1 cellular context compared by ENCODE assay signal in genomic region chr17:1716076-1716911, GRCh38.
TF ChIP-seq lines count a peak whose summit lies in the region.

No MANE protein-coding gene starts in this region.

TF ChIP-seq in WTC11, 78 proteins besides CTCF, POLR2A, EP300 and RAD21 (continued from another document):
- TF ChIP-seq AR (CRISPR knock-in tag; IDR thresholded peaks at IDR 0.05) = no peak
- TF ChIP-seq ETV6 (CRISPR knock-in tag; IDR thresholded peaks at IDR 0.05) = 0 out of 2 replicates have a peak, but pooled peaks have one; percentile 22
- no peak for TF ChIP-seq JUN (CRISPR knock-in tag; IDR thresholded peaks at IDR 0.05)
- no peak for TF ChIP-seq FOXJ3 (CRISPR knock-in tag; IDR thresholded peaks at IDR 0.05; ENCODE audit: borderline replicate concordance)
- TF ChIP-seq ATF1 (CRISPR knock-in tag; IDR thresholded peaks at IDR 0.05) = no peak
- TF ChIP-seq ZBTB21 (CRISPR knock-in tag; IDR thresholded peaks at IDR 0.05; ENCODE audit: borderline replicate concordance) = peak; percentile 67; the same call in 1 of the 2 replicates
- TF ChIP-seq ZNF232 (CRISPR knock-in tag; IDR thresholded peaks at IDR 0.05) = no peak
- peak; percentile 21; the same call in 1 of the 2 replicates for TF ChIP-seq PRDM15 (CRISPR knock-in tag; IDR thresholded peaks at IDR 0.05)
- peak; percentile 100 for TF ChIP-seq NFYB (CRISPR knock-in tag; conservative IDR thresholded peaks at IDR 0.05; ENCODE audit: low read depth)
- TF ChIP-seq RELA (CRISPR knock-in tag; IDR thresholded peaks at IDR 0.05; ENCODE audit: borderline replicate concordance) = no peak
- TF ChIP-seq, protein P1, sequence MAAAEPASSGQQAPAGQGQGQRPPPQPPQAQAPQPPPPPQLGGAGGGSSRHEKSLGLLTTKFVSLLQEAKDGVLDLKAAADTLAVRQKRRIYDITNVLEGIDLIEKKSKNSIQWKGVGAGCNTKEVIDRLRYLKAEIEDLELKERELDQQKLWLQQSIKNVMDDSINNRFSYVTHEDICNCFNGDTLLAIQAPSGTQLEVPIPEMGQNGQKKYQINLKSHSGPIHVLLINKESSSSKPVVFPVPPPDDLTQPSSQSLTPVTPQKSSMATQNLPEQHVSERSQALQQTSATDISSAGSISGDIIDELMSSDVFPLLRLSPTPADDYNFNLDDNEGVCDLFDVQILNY (CRISPR knock-in tag; IDR thresholded peaks at IDR 0.05) = no peak
- TF ChIP-seq IRF1 (CRISPR knock-in tag; IDR thresholded peaks at IDR 0.05) = 0 out of 2 replicates have a peak, but pooled peaks have one; percentile 28
- peak; percentile 91 for TF ChIP-seq FOXK1 (CRISPR knock-in tag; IDR thresholded peaks at IDR 0.05)
- TF ChIP-seq, protein P2, sequence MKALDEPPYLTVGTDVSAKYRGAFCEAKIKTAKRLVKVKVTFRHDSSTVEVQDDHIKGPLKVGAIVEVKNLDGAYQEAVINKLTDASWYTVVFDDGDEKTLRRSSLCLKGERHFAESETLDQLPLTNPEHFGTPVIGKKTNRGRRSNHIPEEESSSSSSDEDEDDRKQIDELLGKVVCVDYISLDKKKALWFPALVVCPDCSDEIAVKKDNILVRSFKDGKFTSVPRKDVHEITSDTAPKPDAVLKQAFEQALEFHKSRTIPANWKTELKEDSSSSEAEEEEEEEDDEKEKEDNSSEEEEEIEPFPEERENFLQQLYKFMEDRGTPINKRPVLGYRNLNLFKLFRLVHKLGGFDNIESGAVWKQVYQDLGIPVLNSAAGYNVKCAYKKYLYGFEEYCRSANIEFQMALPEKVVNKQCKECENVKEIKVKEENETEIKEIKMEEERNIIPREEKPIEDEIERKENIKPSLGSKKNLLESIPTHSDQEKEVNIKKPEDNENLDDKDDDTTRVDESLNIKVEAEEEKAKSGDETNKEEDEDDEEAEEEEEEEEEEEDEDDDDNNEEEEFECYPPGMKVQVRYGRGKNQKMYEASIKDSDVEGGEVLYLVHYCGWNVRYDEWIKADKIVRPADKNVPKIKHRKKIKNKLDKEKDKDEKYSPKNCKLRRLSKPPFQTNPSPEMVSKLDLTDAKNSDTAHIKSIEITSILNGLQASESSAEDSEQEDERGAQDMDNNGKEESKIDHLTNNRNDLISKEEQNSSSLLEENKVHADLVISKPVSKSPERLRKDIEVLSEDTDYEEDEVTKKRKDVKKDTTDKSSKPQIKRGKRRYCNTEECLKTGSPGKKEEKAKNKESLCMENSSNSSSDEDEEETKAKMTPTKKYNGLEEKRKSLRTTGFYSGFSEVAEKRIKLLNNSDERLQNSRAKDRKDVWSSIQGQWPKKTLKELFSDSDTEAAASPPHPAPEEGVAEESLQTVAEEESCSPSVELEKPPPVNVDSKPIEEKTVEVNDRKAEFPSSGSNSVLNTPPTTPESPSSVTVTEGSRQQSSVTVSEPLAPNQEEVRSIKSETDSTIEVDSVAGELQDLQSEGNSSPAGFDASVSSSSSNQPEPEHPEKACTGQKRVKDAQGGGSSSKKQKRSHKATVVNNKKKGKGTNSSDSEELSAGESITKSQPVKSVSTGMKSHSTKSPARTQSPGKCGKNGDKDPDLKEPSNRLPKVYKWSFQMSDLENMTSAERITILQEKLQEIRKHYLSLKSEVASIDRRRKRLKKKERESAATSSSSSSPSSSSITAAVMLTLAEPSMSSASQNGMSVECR (CRISPR knock-in tag; IDR thresholded peaks at IDR 0.05; ENCODE audit: borderline replicate concordance) = peak; percentile 95; the same call in 1 of the 2 replicates
- TF ChIP-seq FOXP1 (CRISPR knock-in tag; IDR thresholded peaks at IDR 0.05; ENCODE audit: borderline replicate concordance) = no peak
- no peak for TF ChIP-seq ZNF121 (CRISPR knock-in tag; IDR thresholded peaks at IDR 0.05)
- TF ChIP-seq, protein P3, sequence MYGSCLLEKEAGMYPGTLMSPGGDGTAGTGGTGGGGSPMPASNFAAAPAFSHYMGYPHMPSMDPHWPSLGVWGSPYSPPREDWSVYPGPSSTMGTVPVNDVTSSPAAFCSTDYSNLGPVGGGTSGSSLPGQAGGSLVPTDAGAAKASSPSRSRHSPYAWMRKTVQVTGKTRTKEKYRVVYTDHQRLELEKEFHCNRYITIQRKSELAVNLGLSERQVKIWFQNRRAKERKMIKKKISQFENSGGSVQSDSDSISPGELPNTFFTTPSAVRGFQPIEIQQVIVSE (CRISPR knock-in tag; IDR thresholded peaks at IDR 0.05; ENCODE audit: borderline replicate concordance) = no peak
- no peak for TF ChIP-seq HMGA2 (CRISPR knock-in tag; IDR thresholded peaks at IDR 0.05)
- peak; percentile 84 for TF ChIP-seq USF1 (CRISPR knock-in tag; IDR thresholded peaks at IDR 0.05)
- TF ChIP-seq SP1 (CRISPR knock-in tag; conservative IDR thresholded peaks at IDR 0.05) = peak; percentile 99
- no peak; the same call in 1 of the 2 replicates for TF ChIP-seq PREB (CRISPR knock-in tag; IDR thresholded peaks at IDR 0.05; ENCODE audit: borderline replicate concordance)
- TF ChIP-seq USF2 (CRISPR knock-in tag; IDR thresholded peaks at IDR 0.05) = peak; percentile 86
